In genomic region chr5:56339732-56340131, GRCh38 we compare ENCODE assay signal across 26 cellular contexts.
"Had no signal": no experiment of that assay in that cellular context is flagged by ENCODE, and none has a peak within 500 bp of the region (broad histone marks: within the 10 kb centered on the region; RNA-seq: fewer than 3 reads in every experiment).

No MANE protein-coding gene starts in this region.

- H3K27me3 ChIP-seq: gastrocnemius medialis, right atrium auricular region, stomach, thyroid gland had no signal

- ATAC-seq: effector memory CD8-positive, alpha-beta T cell; gastrocnemius medialis; left lobe of liver; naive thymus-derived CD8-positive, alpha-beta T cell; sciatic nerve; stimulated activated effector memory CD8-positive, alpha-beta T cell treated with anti-CD3 and anti-CD28 coated beads, Interleukin-12 subunit alpha, Interleukin-12 subunit beta, amount 100 ng/mL, for 72 hours had no signal

- H3K9me3 ChIP-seq: gastrocnemius medialis, prostate gland, thyroid gland had no signal

- H3K4me2 ChIP-seq: smooth muscle cell had no signal

- H3K4me3 ChIP-seq: gastrocnemius medialis, lung, prostate gland, right atrium auricular region, smooth muscle cell, stomach, thyroid gland had no signal

- DNase-seq: cerebellar nuclear complex; cortex of kidney; effector memory CD8-positive, alpha-beta T cell; gastrocnemius medialis; head of caudate nucleus; hypothalamus; immature natural killer cell; islet precursor cell; naive thymus-derived CD8-positive, alpha-beta T cell; nephron progenitor cell; nucleus accumbens; stimulated activated CD4-positive, alpha-beta T cell treated with anti-CD3 and anti-CD28 coated beads, Interleukin-12 subunit alpha, Interleukin-12 subunit beta, amount 100 ng/mL, for 4 hours; stimulated activated CD4-positive, alpha-beta T cell treated with anti-CD3 and anti-CD28 coated beads, Interleukin-2, amount 100 ng/mL, for 24 hours; stimulated activated CD4-positive, alpha-beta T cell treated with anti-CD3 and anti-CD28 coated beads, Interleukin-4, amount 100 ng/mL, for 24 hours; stimulated activated naive CD4-positive, alpha-beta T cell treated with Interleukin-2 at 50 U/mL for 16 hours; stomach; thyroid gland; trophoblast cell had no signal

- FAIRE-seq: endometrium had no signal

- H3K36me3 ChIP-seq: gastrocnemius medialis, prostate gland, right atrium auricular region, stomach, thyroid gland had no signal

- H3K27ac ChIP-seq: gastrocnemius medialis, prostate gland, right atrium auricular region, stomach, thyroid gland had no signal

- H3K4me1 ChIP-seq: gastrocnemius medialis, prostate gland, right atrium auricular region, stomach, thyroid gland had no signal
